Comparison of ENCODE assay signal across 14 cellular contexts in genomic region chr11:113267536-113267935, GRCh38.
DNase-seq lines count a peak whose midpoint lies in the region.
"Had no signal": no experiment of that assay in that cellular context is flagged by ENCODE, and none has a peak within 500 bp of the region (broad histone marks: within the 10 kb centered on the region; RNA-seq: fewer than 3 reads in every experiment).

No MANE protein-coding gene starts in this region.

- DNase-seq in NCI-H526 treated with DMSO at 0.1 percent for 48 hours (lab: John Stamatoyannopoulos, UW) (peak; percentile 89), midbrain (lab: John Stamatoyannopoulos, UW) (peak; percentile 71), superior temporal gyrus (ENCODE audit: extremely low spot score) (peak; percentile 80), iPS-NIHi7 (ENCODE audit: extremely low spot score) (no peak), NCI-H2196 (lab: John Stamatoyannopoulos, UW; ENCODE audit: unreplicated experiment) (no peak), SW480 (ENCODE audit: low spot score) (no peak)
- DNase-seq: CD8-positive, alpha-beta memory T cell; H7; MG63; NCI-H1092 treated with DMSO at 0.1 percent for 48 hours; NCI-H1694; NCI-H2107 had no signal

- H3K27ac ChIP-seq in cingulate gyrus (ENCODE audit: low read depth, low read length) = peak overlapping the region; percentile 57
- H3K27ac ChIP-seq: KMS-11 had no signal

Comparison
In these comparisons a context has a peak if more than half of its experiments do, and no peak if none do; other contexts are left out.
1. DNase-seq: peak in NCI-H526 treated with DMSO at 0.1 percent for 48 hours (single experiment), midbrain (single experiment) and superior temporal gyrus (single experiment); none in iPS-NIHi7 (single experiment), NCI-H2196 (single experiment) and SW480 (single experiment).